ENCODE assay signal across 22 cellular contexts in the genomic region with DNA sequence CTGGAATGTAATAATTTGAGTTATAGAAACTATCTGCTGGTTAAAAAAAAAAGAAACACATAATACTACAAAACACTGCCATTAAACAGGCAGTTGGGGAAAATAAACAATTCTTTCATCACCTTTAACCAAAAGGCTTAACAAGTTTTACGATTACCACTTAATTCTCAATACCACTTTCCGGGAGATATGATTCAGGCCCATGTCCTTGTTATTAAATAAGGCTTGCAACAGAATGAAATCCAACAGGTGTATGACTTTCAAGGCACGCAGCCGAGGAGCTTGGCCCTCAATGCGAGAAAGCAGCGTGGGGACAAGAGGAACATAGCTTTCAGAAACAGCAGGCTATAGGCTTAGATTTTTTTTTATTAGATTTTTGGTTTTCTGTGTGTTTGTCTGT. TPM values are rescaled to one million over a fixed set of nuclear protein-coding genes. Genes with fewer than 3 reads are reported as not detected.
DNase-seq lines count a peak whose midpoint lies in the region; ATAC-seq and TF ChIP-seq lines count a peak whose summit lies in the region.
"Had no signal": no experiment of that assay in that cellular context is flagged by ENCODE, and none has a peak within 500 bp of the region (broad histone marks: within the 10 kb centered on the region; RNA-seq: fewer than 3 reads in every experiment).

No MANE protein-coding gene starts in this region.

- BruUV-seq in OCI-LY7 (replicated peaks; lab: Mats Ljungman, UMichigan): no TSS peak

- CTCF ChIA-PET in OCI-LY7 (lab: Charles Lee; ENCODE audit: unreplicated experiment): no interaction called here

- no peaks in the 10 kb centered on the region for H3K27me3 ChIP-seq in endodermal cell (ENCODE audit: control insufficient read depth, insufficient read depth, low read length, poor library complexity, severe bottlenecking)
- H3K27me3 ChIP-seq: ovary, Peyer's patch, sigmoid colon, SJSA1, suprapubic skin had no signal

- 85 to 100% methylated on average over 3 to 6 of the region's 6 CpGs for WGBS in endodermal cell (ENCODE audit: insufficient coverage in 1 of 2, insufficient read length in 1 of 2), 2 experiments

- no peak overlapping the region for H3K9ac ChIP-seq in endodermal cell (ENCODE audit: extremely low read depth, low read length, poor library complexity, severe bottlenecking)

- H3K27me3 Mint-ChIP-seq in activated naive CD8-positive, alpha-beta T cell: no peaks in the 10 kb centered on the region
- H3K27me3 Mint-ChIP-seq in activated naive CD8-positive, alpha-beta T cell treated with anti-CD3 and anti-CD28 coated beads, Interleukin-2, amount 50 U/mL, for 24 hours: no peaks in the 10 kb centered on the region
- H3K27me3 Mint-ChIP-seq in endodermal cell (ENCODE audit: insufficient read depth): no peaks in the 10 kb centered on the region
- H3K27me3 Mint-ChIP-seq: CD8-positive, alpha-beta memory T cell had no signal

- H3K9me2 ChIP-seq in OCI-LY7 (ENCODE audit: insufficient read depth, low read length): no peaks in the 10 kb centered on the region

- peak overlapping the region; percentile 28 for H3K27ac Mint-ChIP-seq in activated naive CD8-positive, alpha-beta T cell
- H3K27ac Mint-ChIP-seq in activated naive CD8-positive, alpha-beta T cell treated with anti-CD3 and anti-CD28 coated beads, Interleukin-2, amount 50 U/mL, for 24 hours: no peak overlapping the region
- peak overlapping the region; percentile 32 for H3K27ac Mint-ChIP-seq in endodermal cell
- H3K27ac Mint-ChIP-seq in stimulated activated effector memory CD8-positive, alpha-beta T cell treated with anti-CD3 and anti-CD28 coated beads, Interleukin-12 subunit alpha, Interleukin-12 subunit beta, amount 100 ng/mL, for 72 hours: peak overlapping the region; percentile 32

- H3K9me3 Mint-ChIP-seq in activated naive CD8-positive, alpha-beta T cell (ENCODE audit: low read depth): no peaks in the 10 kb centered on the region
- H3K9me3 Mint-ChIP-seq in activated naive CD8-positive, alpha-beta T cell treated with anti-CD3 and anti-CD28 coated beads, Interleukin-2, amount 50 U/mL, for 24 hours: no peaks in the 10 kb centered on the region
- H3K9me3 Mint-ChIP-seq in endodermal cell: no peaks in the 10 kb centered on the region
- no peaks in the 10 kb centered on the region for H3K9me3 Mint-ChIP-seq in stimulated activated effector memory CD8-positive, alpha-beta T cell treated with anti-CD3 and anti-CD28 coated beads, Interleukin-12 subunit alpha, Interleukin-12 subunit beta, amount 100 ng/mL, for 72 hours
- H3K9me3 Mint-ChIP-seq: CD8-positive, alpha-beta memory T cell had no signal

- intact Hi-C loops in OCI-LY7 (cut with micrococcal nuclease; ENCODE audit: unreplicated experiment): no loop called here

- no peak overlapping the region for H3K4me2 ChIP-seq in OCI-LY7 (ENCODE audit: low read length)

- TF ChIP-seq CTCF in OCI-LY7 (conservative IDR thresholded peaks at IDR 0.05; ENCODE audit: low read length): no peak
- no peak for TF ChIP-seq CTCF in endodermal cell (conservative IDR thresholded peaks at IDR 0.05)

- H3K36me3 ChIP-seq in OCI-LY7 (ENCODE audit: insufficient read depth, low read length) (peaks cover 38% of the 10 kb centered on the region), endodermal cell (ENCODE audit: control insufficient read depth, insufficient read depth, low read length) (peaks cover 18% of the 10 kb centered on the region)
- H3K36me3 ChIP-seq: lower lobe of right lung, ovary, suprapubic skin had no signal

- peaks cover 47% of the 10 kb centered on the region for H3K79me2 ChIP-seq in OCI-LY7 (ENCODE audit: insufficient read depth, low read depth, low read length)

- H4K20me1 ChIP-seq in OCI-LY7 (ENCODE audit: insufficient read depth, low read length): peaks cover 21% of the 10 kb centered on the region

- H3K4me3 ChIP-seq in OCI-LY7 (ENCODE audit: low read depth, low read length, poor library complexity, severe bottlenecking) (no peak overlapping the region), endodermal cell (ENCODE audit: low read length) (no peak overlapping the region)
- H3K4me3 ChIP-seq: lower lobe of right lung, ovary, Peyer's patch, sigmoid colon, SJSA1, suprapubic skin had no signal

- H2AFZ ChIP-seq in OCI-LY7 (ENCODE audit: low read length): no peak overlapping the region

- H3K4me1 ChIP-seq in OCI-LY7 (ENCODE audit: insufficient read depth, low read length, poor library complexity, severe bottlenecking) (peaks cover 38% of the 10 kb centered on the region), endodermal cell (ENCODE audit: control insufficient read depth, insufficient read depth, low read length) (peaks cover 8% of the 10 kb centered on the region)

- POLR2A ChIA-PET in OCI-LY7 (lab: Charles Lee): interaction anchor here (0.6 to 0.7 kb wide), 2 partner anchors 47 to 123 kb away, joined by 3 read pairs; no protein-coding TSS in a partner anchor

- no peak for DNase-seq in activated naive CD8-positive, alpha-beta T cell treated with anti-CD3 and anti-CD28 coated beads, Interleukin-2, amount 50 U/mL, for 24 hours
- DNase-seq in OCI-LY7 (ENCODE audit: low spot score) (no peak), endodermal cell (no peak), NCI-H446 treated with DMSO at 0.1 percent for 48 hours (lab: John Stamatoyannopoulos, UW) (no peak), NOMO-1 treated with DMSO at 0.1 percent for 48 hours (lab: John Stamatoyannopoulos, UW; ENCODE audit: unreplicated experiment) (no peak)
- DNase-seq in stimulated activated effector memory CD8-positive, alpha-beta T cell treated with anti-CD3 and anti-CD28 coated beads, Interleukin-12 subunit alpha, Interleukin-12 subunit beta, amount 100 ng/mL, for 72 hours (ENCODE audit: low spot score in 2 of 2): no peak
- DNase-seq: amygdala; CD8-positive, alpha-beta memory T cell; cortex of kidney; DMS153; glutamatergic neuron; H7; KBM-7; lower lobe of right lung; NCI-H1436; NCI-H510A treated with DMSO at 0.1 percent for 48 hours; ovary; sigmoid colon had no signal

- no peak for ATAC-seq in activated naive CD8-positive, alpha-beta T cell treated with anti-CD3 and anti-CD28 coated beads, Interleukin-2, amount 50 U/mL, for 24 hours
- no peak for ATAC-seq in stimulated activated effector memory CD8-positive, alpha-beta T cell treated with anti-CD3 and anti-CD28 coated beads, Interleukin-12 subunit alpha, Interleukin-12 subunit beta, amount 100 ng/mL, for 72 hours
- ATAC-seq: lower lobe of right lung had no signal

- H3K4me1 Mint-ChIP-seq in activated naive CD8-positive, alpha-beta T cell (ENCODE audit: low read depth): peaks cover 67% of the 10 kb centered on the region
- peaks cover 71% of the 10 kb centered on the region for H3K4me1 Mint-ChIP-seq in activated naive CD8-positive, alpha-beta T cell treated with anti-CD3 and anti-CD28 coated beads, Interleukin-2, amount 50 U/mL, for 24 hours
- peaks cover 40% of the 10 kb centered on the region for H3K4me1 Mint-ChIP-seq in endodermal cell
- peaks cover 70% of the 10 kb centered on the region for H3K4me1 Mint-ChIP-seq in stimulated activated effector memory CD8-positive, alpha-beta T cell treated with anti-CD3 and anti-CD28 coated beads, Interleukin-12 subunit alpha, Interleukin-12 subunit beta, amount 100 ng/mL, for 72 hours

- H3K36me3 Mint-ChIP-seq in activated naive CD8-positive, alpha-beta T cell: peaks cover 6% of the 10 kb centered on the region
- H3K36me3 Mint-ChIP-seq in activated naive CD8-positive, alpha-beta T cell treated with anti-CD3 and anti-CD28 coated beads, Interleukin-2, amount 50 U/mL, for 24 hours (ENCODE audit: low read depth): peaks cover 38% of the 10 kb centered on the region
- peaks cover 8% of the 10 kb centered on the region for H3K36me3 Mint-ChIP-seq in endodermal cell (ENCODE audit: low read depth)
- H3K36me3 Mint-ChIP-seq in stimulated activated effector memory CD8-positive, alpha-beta T cell treated with anti-CD3 and anti-CD28 coated beads, Interleukin-12 subunit alpha, Interleukin-12 subunit beta, amount 100 ng/mL, for 72 hours: peaks cover 53% of the 10 kb centered on the region

- H3K9me3 ChIP-seq in OCI-LY7 (ENCODE audit: low read length): no peaks in the 10 kb centered on the region
- H3K9me3 ChIP-seq in endodermal cell (ENCODE audit: control insufficient read depth, low read length): no peaks in the 10 kb centered on the region
- H3K9me3 ChIP-seq: lower lobe of right lung, ovary, Peyer's patch, sigmoid colon, SJSA1, suprapubic skin had no signal

- H3K27ac ChIP-seq in OCI-LY7 (ENCODE audit: low read depth, low read length, poor library complexity, severe bottlenecking): peak overlapping the region; percentile 0
- no peak overlapping the region for H3K27ac ChIP-seq in endodermal cell (ENCODE audit: low read depth, low read length)
- H3K27ac ChIP-seq: lower lobe of right lung, ovary, sigmoid colon, SJSA1, suprapubic skin had no signal

- H3K4me3 Mint-ChIP-seq in activated naive CD8-positive, alpha-beta T cell: no peak overlapping the region
- H3K4me3 Mint-ChIP-seq in activated naive CD8-positive, alpha-beta T cell treated with anti-CD3 and anti-CD28 coated beads, Interleukin-2, amount 50 U/mL, for 24 hours: no peak overlapping the region
- H3K4me3 Mint-ChIP-seq in endodermal cell: no peak overlapping the region
- H3K4me3 Mint-ChIP-seq in stimulated activated effector memory CD8-positive, alpha-beta T cell treated with anti-CD3 and anti-CD28 coated beads, Interleukin-12 subunit alpha, Interleukin-12 subunit beta, amount 100 ng/mL, for 72 hours: no peak overlapping the region
- H3K4me3 Mint-ChIP-seq: CD8-positive, alpha-beta memory T cell had no signal

RNA-seq across cellular contexts. Expression of gene GLRX5, which starts 5.6 kb away (rescaled TPM):
- 59.6 and 68.2 TPM in 2 replicates for total RNA-seq in OCI-LY7 (2014; rRNA removed; shearing (Covaris generic))
- total RNA-seq in OCI-LY7 (2022): 78.4 and 82.6 TPM in 2 replicates
- total RNA-seq in endodermal cell: 10 to 100 TPM; 62.4 to 63.4 TPM
- polyA plus RNA-seq in endodermal cell (2013, experiment 1 of 2): 73.3 TPM
- 69.6 TPM for polyA plus RNA-seq in endodermal cell (2013, experiment 2 of 2)

RNA-seq across cellular contexts. Expression of gene SYNE3, which starts 12.8 kb away (rescaled TPM):
- 0.26 and 0.60 TPM in 2 replicates for total RNA-seq in OCI-LY7 (2014; rRNA removed; shearing (Covaris generic))
- total RNA-seq in OCI-LY7 (2022) (4.1 and 4.5 TPM in 2 replicates), endodermal cell (1 to 10 TPM; 1.0 to 5.2 TPM)
- polyA plus RNA-seq in endodermal cell (2013, experiment 1 of 2): 0.61 TPM
- 0.87 TPM for polyA plus RNA-seq in endodermal cell (2013, experiment 2 of 2)
